In the genomic region with DNA sequence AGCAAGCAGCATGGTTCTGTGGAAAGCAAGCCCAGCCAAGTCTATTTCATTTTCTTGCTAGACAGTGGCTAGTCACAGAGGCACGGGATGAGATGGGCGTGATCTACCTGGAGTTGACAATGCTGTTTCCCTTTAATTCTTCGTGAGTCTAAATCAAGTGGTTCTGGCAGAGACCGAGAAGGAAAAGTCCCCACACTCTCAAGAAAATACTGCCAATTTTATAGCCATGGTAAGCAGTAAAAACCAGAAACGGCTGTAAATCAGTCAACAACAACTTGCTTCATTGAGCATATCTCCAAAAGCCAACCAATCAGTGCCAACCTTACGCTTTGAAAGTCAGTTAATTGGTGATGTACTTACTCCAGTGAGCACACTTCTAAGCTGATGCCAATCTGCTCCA, we compare ENCODE assay signal across 22 cellular contexts.
A peak's percentile ranks its signal among the peaks of the same experiment; 100 is the strongest.
DNase-seq lines count a peak whose midpoint lies in the region; ATAC-seq and TF ChIP-seq lines count a peak whose summit lies in the region.
"Had no signal": no experiment of that assay in that cellular context is flagged by ENCODE, and none has a peak within 500 bp of the region (broad histone marks: within the 10 kb centered on the region; RNA-seq: fewer than 3 reads in every experiment).

No MANE protein-coding gene starts in this region.

- H3K27me3 ChIP-seq in heart right ventricle, result peaks cover 0 to 13% (median 0%) of the 10 kb centered on the region in 7 donors

- ATAC-seq in mucosa of descending colon, result peak; percentile 59
- no peak for ATAC-seq in HG03039 (IDR thresholded peaks at IDR 0.05; ENCODE audit: unreplicated experiment)
- ATAC-seq in heart right ventricle, result no peak
- ATAC-seq: GM12878 had no signal

- DNase-seq in DMS79 treated with DMSO at 0.1 percent for 48 hours (lab: John Stamatoyannopoulos, UW), result peak; percentile 84
- DNase-seq in LNCaP clone FGC (ENCODE audit: low read depth), result peak; percentile 53
- DNase-seq in epithelial cell of proximal tubule (ENCODE audit: low read depth), result peak; percentile 30
- peak in 1 of 3 donors; percentile 21 for DNase-seq in mucosa of descending colon
- DNase-seq in NCI-H1694 treated with DMSO at 0.1 percent for 48 hours (lab: John Stamatoyannopoulos, UW), result no peak
- DNase-seq in SHP77 treated with DMSO at 0.1 percent for 48 hours (lab: John Stamatoyannopoulos, UW), result no peak
- DNase-seq in heart right ventricle, result no peak
- DNase-seq: CD4-positive, CD25-positive, alpha-beta regulatory T cell; DND-41; KG1; NCI-H1105; NCI-H146; NCI-H2081; NCI-H510A treated with DMSO at 0.1 percent for 48 hours; NCI-H748 treated with DMSO at 0.1 percent for 48 hours; NK-92 treated with Interleukin-12 subunit alpha and Interleukin-12 subunit beta, amount 100 ng/mL, for 24 hours; SIG-M5; SK-N-SH had no signal

- H3K36me3 ChIP-seq in mucosa of descending colon (ENCODE audit: low read depth), result no peaks in the 10 kb centered on the region
- H3K36me3 ChIP-seq in heart right ventricle, result no peaks in the 10 kb centered on the region
- H3K36me3 ChIP-seq: HAP-1 had no signal

- WGBS in heart right ventricle, 2 donors, result 76 to 82% methylated on average over 6 of the region's 6 CpGs

- no peaks in the 10 kb centered on the region for H3K9me3 ChIP-seq in mucosa of descending colon
- H3K9me3 ChIP-seq in heart right ventricle, result peaks cover 0 to 8% (median 0%) of the 10 kb centered on the region in 11 donors
- H3K9me3 ChIP-seq: HAP-1, SK-N-SH had no signal

- H3K4me3 ChIP-seq in LNCaP clone FGC (ENCODE audit: low read depth, low read length) (no peak overlapping the region), epithelial cell of proximal tubule (ENCODE audit: low read depth, low read length) (no peak overlapping the region), mucosa of descending colon (no peak overlapping the region), heart right ventricle (no peak overlapping the region)
- H3K4me3 ChIP-seq: GM12878, HAP-1 had no signal

- intact Hi-C loops in mucosa of descending colon (cut with DNase I, micrococcal nuclease) (no loop called here), heart right ventricle (cut with DNase I) (no loop called here)

- TF ChIP-seq CTCF in LNCaP clone FGC (IDR thresholded peaks at IDR 0.05; ENCODE audit: control insufficient read depth, extremely low read depth, insufficient read depth) (no peak), epithelial cell of proximal tubule (conservative IDR thresholded peaks at IDR 0.05; ENCODE audit: low read depth, low read length) (no peak), mucosa of descending colon (IDR thresholded peaks at IDR 0.05) (no peak), heart right ventricle (IDR thresholded peaks at IDR 0.05) (no peak)

- no peak overlapping the region for H3K27ac ChIP-seq in heart right ventricle
- H3K27ac ChIP-seq: RWPE1 had no signal

- no peaks in the 10 kb centered on the region for H3K4me1 ChIP-seq in mucosa of descending colon (ENCODE audit: low read depth)
- no peaks in the 10 kb centered on the region for H3K4me1 ChIP-seq in heart right ventricle
- H3K4me1 ChIP-seq: HAP-1 had no signal

Comparison
In these comparisons a context has a peak if more than half of its experiments do, and no peak if none do; other contexts are left out.
1. DNase-seq: peak in DMS79 treated with DMSO at 0.1 percent for 48 hours (single experiment), LNCaP clone FGC (single experiment) and epithelial cell of proximal tubule (single experiment); none in NCI-H1694 treated with DMSO at 0.1 percent for 48 hours (single experiment), SHP77 treated with DMSO at 0.1 percent for 48 hours (single experiment) and heart right ventricle (0 of 2).